Comparison of ENCODE assay signal across 17 cellular contexts in genomic region chr10:50346947-50347346, GRCh38.
DNase-seq lines count a peak whose midpoint lies in the region; ATAC-seq and TF ChIP-seq lines count a peak whose summit lies in the region.
"Had no signal": no experiment of that assay in that cellular context is flagged by ENCODE, and none has a peak within 500 bp of the region (broad histone marks: within the 10 kb centered on the region; RNA-seq: fewer than 3 reads in every experiment).

No MANE protein-coding gene starts in this region.

- no peak overlapping the region for H3K9ac ChIP-seq in subcutaneous abdominal adipose tissue (ENCODE audit: low read length in 5 of 5)

- TF ChIP-seq POLR2A in suprapubic skin (IDR thresholded peaks at IDR 0.05): no peak

- TF ChIP-seq CTCF in suprapubic skin (IDR thresholded peaks at IDR 0.05): no peak

- H3K4me1 ChIP-seq in subcutaneous abdominal adipose tissue (ENCODE audit: control insufficient read depth in 5 of 5, insufficient read depth in 5 of 5, low read length in 5 of 5) (peaks cover 7 to 23% (median 17%) of the 10 kb centered on the region in 5 donors), suprapubic skin (peaks cover 9% of the 10 kb centered on the region)
- H3K4me1 ChIP-seq: SJCRH30 had no signal

- no peaks in the 10 kb centered on the region for H3K9me3 ChIP-seq in subcutaneous abdominal adipose tissue (ENCODE audit: control insufficient read depth in 5 of 5, low read length in 5 of 5)
- peaks cover 6% of the 10 kb centered on the region for H3K9me3 ChIP-seq in suprapubic skin
- H3K9me3 ChIP-seq: SJCRH30 had no signal

- H3K27ac Mint-ChIP-seq in T-helper 1 cell treated with Interleukin-12 subunit alpha and Interleukin-12 subunit beta and Interleukin-4 antibody, amounts not matched to agents 30 μg/mL and 1 μg/mL, for 36 hours: peak overlapping the region; percentile 47

- DNase-seq in T-helper 1 cell (no peak), DMS53 (lab: John Stamatoyannopoulos, UW) (no peak), suprapubic skin (ENCODE audit: low spot score in 2 of 2) (no peak)
- DNase-seq in activated CD4-positive, CD25-positive, alpha-beta regulatory T cell (lab: John Stamatoyannopoulos, UW): no peak
- DNase-seq: adrenal gland, C1 segment of cervical spinal cord, caudate nucleus, DMS153, NCI-H1930, NCI-H524, SJCRH30, T1000 had no signal

- H3K36me3 ChIP-seq in subcutaneous abdominal adipose tissue (ENCODE audit: control insufficient read depth in 5 of 5, insufficient read depth in 5 of 5, low read length in 5 of 5) (peaks cover 5 to 18% (median 10%) of the 10 kb centered on the region in 5 donors), suprapubic skin (peaks cover 15% of the 10 kb centered on the region)
- H3K36me3 ChIP-seq: SJCRH30 had no signal

- H3K4me3 ChIP-seq in subcutaneous abdominal adipose tissue (ENCODE audit: low read depth in 1 of 5, low read length in 5 of 5): no peak overlapping the region
- no peak overlapping the region for H3K4me3 ChIP-seq in suprapubic skin
- H3K4me3 ChIP-seq: adrenal gland, SJCRH30 had no signal

- H3K27me3 ChIP-seq in subcutaneous abdominal adipose tissue (ENCODE audit: control insufficient read depth in 5 of 5, insufficient read depth in 4 of 5, low read length in 5 of 5) (no peaks in the 10 kb centered on the region), suprapubic skin (no peaks in the 10 kb centered on the region)
- H3K27me3 ChIP-seq: adrenal gland, SJCRH30 had no signal

- H3K4me1 Mint-ChIP-seq in T-helper 1 cell treated with Interleukin-12 subunit alpha and Interleukin-12 subunit beta and Interleukin-4 antibody, amounts not matched to agents 30 μg/mL and 1 μg/mL, for 36 hours (ENCODE audit: low read depth): peaks cover 21% of the 10 kb centered on the region

- ATAC-seq in HG02610 (IDR thresholded peaks at IDR 0.05; ENCODE audit: unreplicated experiment) (peak; percentile 23), HG03442 (IDR thresholded peaks at IDR 0.05; ENCODE audit: unreplicated experiment) (peak; percentile 21)

- 66% methylated on average over 2 of the region's 2 CpGs for WGBS in suprapubic skin

- peaks cover 27% of the 10 kb centered on the region for H3K9me3 Mint-ChIP-seq in T-helper 1 cell treated with Interleukin-12 subunit alpha and Interleukin-12 subunit beta and Interleukin-4 antibody, amounts not matched to agents 30 μg/mL and 1 μg/mL, for 36 hours

- peaks cover 40% of the 10 kb centered on the region for H3K36me3 Mint-ChIP-seq in T-helper 1 cell treated with Interleukin-12 subunit alpha and Interleukin-12 subunit beta and Interleukin-4 antibody, amounts not matched to agents 30 μg/mL and 1 μg/mL, for 36 hours (ENCODE audit: low read depth)

- peak overlapping the region; percentile 18 for H3K4me3 Mint-ChIP-seq in T-helper 1 cell treated with Interleukin-12 subunit alpha and Interleukin-12 subunit beta and Interleukin-4 antibody, amounts not matched to agents 30 μg/mL and 1 μg/mL, for 36 hours

- TF ChIP-seq EP300 in suprapubic skin (IDR thresholded peaks at IDR 0.05): no peak

- H3K27me3 Mint-ChIP-seq in T-helper 1 cell treated with Interleukin-12 subunit alpha and Interleukin-12 subunit beta and Interleukin-4 antibody, amounts not matched to agents 30 μg/mL and 1 μg/mL, for 36 hours (ENCODE audit: low read depth): no peaks in the 10 kb centered on the region

- H3K27ac ChIP-seq in subcutaneous abdominal adipose tissue (ENCODE audit: low read depth, low read length) (peak overlapping the region; percentile 24), suprapubic skin (no peak overlapping the region)
- H3K27ac ChIP-seq: 22Rv1, adrenal gland, SJCRH30 had no signal
